In the genomic region with DNA sequence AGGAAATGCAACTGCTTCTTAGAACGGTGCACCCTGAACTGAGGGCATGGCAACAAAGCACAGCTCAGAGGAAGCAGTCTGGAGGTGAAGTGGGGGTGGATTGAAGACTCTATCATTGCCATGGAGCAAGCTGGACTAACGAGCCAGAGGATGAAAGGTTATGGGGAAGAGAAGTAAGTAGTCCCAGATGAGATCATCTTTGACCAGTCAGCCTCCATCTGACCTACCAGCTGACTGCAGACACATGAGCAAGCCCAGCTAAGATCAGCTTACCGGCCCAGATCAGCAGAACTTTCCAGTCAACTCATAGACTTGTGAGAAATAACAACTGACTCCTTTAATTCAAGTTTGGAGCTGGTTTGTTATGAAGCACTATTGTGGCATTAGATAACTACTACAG, we compare ENCODE assay signal across 21 cellular contexts.
"Had no signal": no experiment of that assay in that cellular context is flagged by ENCODE, and none has a peak within 500 bp of the region (broad histone marks: within the 10 kb centered on the region; RNA-seq: fewer than 3 reads in every experiment).

No MANE protein-coding gene starts in this region.

- H3K27ac ChIP-seq: dorsolateral prefrontal cortex, lower lobe of right lung, psoas muscle, skin epidermis, thoracic aorta, tibial nerve, upper lobe of left lung had no signal

- ATAC-seq: left ventricle myocardium superior; lower lobe of right lung; naive thymus-derived CD8-positive, alpha-beta T cell; psoas muscle; right cardiac atrium; stimulated activated naive B cell treated with anti-CD40 and anti-IgM and Interleukin-4, amounts not matched to agents 10 μg/mL and 1 μg/mL and 100 μg/mL, for 72 hours had no signal

- H3K4me3 Mint-ChIP-seq: immature natural killer cell; naive thymus-derived CD8-positive, alpha-beta T cell; nephron progenitor cell; stimulated activated naive B cell treated with anti-CD40 and anti-IgM and Interleukin-4, amounts not matched to agents 10 μg/mL and 1 μg/mL and 100 μg/mL, for 72 hours; stimulated activated naive CD8-positive, alpha-beta T cell treated with anti-CD3 and anti-CD28 coated beads, Interleukin-15, Interleukin-2, amounts not matched to agents 100 ng/mL and 50 ng/mL, for 24 hours had no signal

- H3K36me3 ChIP-seq: lower lobe of right lung, thoracic aorta, tibial nerve, upper lobe of left lung had no signal

- H3K27ac Mint-ChIP-seq: immature natural killer cell; naive thymus-derived CD8-positive, alpha-beta T cell; nephron progenitor cell; stimulated activated naive B cell treated with anti-CD40 and anti-IgM and Interleukin-4, amounts not matched to agents 10 μg/mL and 1 μg/mL and 100 μg/mL, for 72 hours; stimulated activated naive CD8-positive, alpha-beta T cell treated with anti-CD3 and anti-CD28 coated beads, Interleukin-15, Interleukin-2, amounts not matched to agents 100 ng/mL and 50 ng/mL, for 24 hours had no signal

- H3K4me1 Mint-ChIP-seq: immature natural killer cell; naive thymus-derived CD8-positive, alpha-beta T cell; stimulated activated naive B cell treated with anti-CD40 and anti-IgM and Interleukin-4, amounts not matched to agents 10 μg/mL and 1 μg/mL and 100 μg/mL, for 72 hours had no signal

- H3K9me3 ChIP-seq: lower lobe of right lung, psoas muscle, thoracic aorta, upper lobe of left lung had no signal

- H3K4me1 ChIP-seq: lower lobe of right lung, psoas muscle, tibial nerve, upper lobe of left lung had no signal

- H3K9me3 Mint-ChIP-seq: naive thymus-derived CD8-positive, alpha-beta T cell; stimulated activated naive B cell treated with anti-CD40 and anti-IgM and Interleukin-4, amounts not matched to agents 10 μg/mL and 1 μg/mL and 100 μg/mL, for 72 hours; stimulated activated naive CD8-positive, alpha-beta T cell treated with anti-CD3 and anti-CD28 coated beads, Interleukin-15, Interleukin-2, amounts not matched to agents 100 ng/mL and 50 ng/mL, for 24 hours had no signal

- H3K4me3 ChIP-seq: dorsolateral prefrontal cortex, lower lobe of right lung, psoas muscle, skin epidermis, thoracic aorta, tibial nerve, upper lobe of left lung had no signal

- H3K36me3 Mint-ChIP-seq: immature natural killer cell; naive thymus-derived CD8-positive, alpha-beta T cell; stimulated activated naive B cell treated with anti-CD40 and anti-IgM and Interleukin-4, amounts not matched to agents 10 μg/mL and 1 μg/mL and 100 μg/mL, for 72 hours had no signal

- H3K27me3 ChIP-seq: dorsolateral prefrontal cortex, tibial nerve, upper lobe of left lung had no signal

- DNase-seq: cerebellar nuclear complex; dorsolateral prefrontal cortex; effector CD4-positive, alpha-beta T cell; hypothalamus; immature natural killer cell; left ventricle myocardium superior; lower lobe of right lung; naive thymus-derived CD8-positive, alpha-beta T cell; nephron progenitor cell; nucleus accumbens; posterior cingulate gyrus; psoas muscle; right cardiac atrium; stimulated activated CD4-positive, alpha-beta T cell treated with anti-CD3 and anti-CD28 coated beads, Interleukin-15, amount 100 ng/mL, for 24 hours; stimulated activated CD4-positive, alpha-beta T cell treated with anti-CD3 and anti-CD28 coated beads, Interleukin-2, amount 100 ng/mL, for 48 hours; stimulated activated naive B cell treated with anti-CD40 and anti-IgM and Interleukin-4, amounts not matched to agents 10 μg/mL and 1 μg/mL and 100 μg/mL, for 72 hours; upper lobe of left lung had no signal
